In genomic region chr17:2214887-2215615, GRCh38 we compare ENCODE assay signal across 8 cellular contexts.
DNase-seq lines count a peak whose midpoint lies in the region; ATAC-seq, FAIRE-seq and TF ChIP-seq lines count a peak whose summit lies in the region.

No MANE protein-coding gene starts in this region.

- H3K4me3 ChIP-seq in DND-41 (ENCODE audit: low read depth in 1 of 2, low read length in 2 of 2) (peak overlapping the region; percentile 12 to 53; a peak in 3 of 4 replicates), endothelial cell of umbilical vein (replicated peaks in 1 of 3; ENCODE audit: insufficient read depth in 1 of 3, low read depth in 1 of 3, low read length in 3 of 3) (peak overlapping the region in 1 of 3 experiments; percentile 12), Caco-2 (ENCODE audit: low read depth, low read length) (no peak overlapping the region)

- no peaks in the 10 kb centered on the region for H3K27me3 Mint-ChIP-seq in osteocyte (ENCODE audit: unreplicated experiment)
- no peaks in the 10 kb centered on the region for H3K27me3 Mint-ChIP-seq in Caco-2 (ENCODE audit: insufficient read depth, unreplicated experiment)

- H3K36me3 ChIP-seq in DND-41 (ENCODE audit: insufficient read depth, low read length) (peaks cover 22% of the 10 kb centered on the region), endothelial cell of umbilical vein (ENCODE audit: control insufficient read depth in 2 of 2, extremely low read depth in 1 of 2, insufficient read depth in 2 of 2, low read length in 2 of 2) (no peaks in the 10 kb centered on the region), Caco-2 (ENCODE audit: control insufficient read depth, insufficient read depth, low read length) (no peaks in the 10 kb centered on the region)

- no peak for TF ChIP-seq CTCF in DND-41 (IDR thresholded peaks at IDR 0.05; ENCODE audit: borderline replicate concordance, extremely low read depth, low read length, poor library complexity, severe bottlenecking)
- TF ChIP-seq CTCF in endothelial cell of umbilical vein (IDR thresholded peaks at IDR 0.05; ENCODE audit: extremely low read depth in 1 of 2, insufficient read depth in 1 of 2, low read depth in 1 of 2, low read length in 2 of 2) = no peak
- TF ChIP-seq CTCF in osteocyte (IDR thresholded peaks at IDR 0.05) = no peak
- TF ChIP-seq CTCF in Caco-2 (IDR thresholded peaks at IDR 0.05; ENCODE audit: insufficient read depth in 1 of 2, low read depth in 1 of 2, low read length in 1 of 2, severe bottlenecking in 1 of 2, unreplicated experiment in 1 of 2) = no peak

- H2AFZ ChIP-seq in DND-41 (ENCODE audit: low read depth, low read length) (peak overlapping the region; percentile 12; the same call in 1 of the 2 replicates), endothelial cell of umbilical vein (ENCODE audit: low read depth, low read length) (no peak overlapping the region)

- H3K27ac ChIP-seq in DND-41 (ENCODE audit: low read length) = peak overlapping the region; percentile 91
- peak overlapping the region; percentile 81 for H3K27ac ChIP-seq in endothelial cell of umbilical vein (ENCODE audit: insufficient read depth, low read depth, low read length)

- CTCF ChIA-PET in endothelial cell of umbilical vein (lab: Charles Lee) (interaction anchor here (0.9 to 2.7 kb wide), 10 partner anchors 13 to 161 kb away, joined by 3 to 10 read pairs (median 4); partner anchors contain the start of gene HIC1), Caco-2 (lab: Charles Lee) (no interaction called here)

- H3K27me3 ChIP-seq in DND-41 (ENCODE audit: insufficient read depth, low read length, poor library complexity) (no peaks in the 10 kb centered on the region), endothelial cell of umbilical vein (ENCODE audit: control insufficient read depth in 2 of 2, insufficient read depth in 2 of 2, low read length in 2 of 2) (no peaks in the 10 kb centered on the region), Caco-2 (replicated peaks; ENCODE audit: control insufficient read depth, insufficient read depth, low read length) (no peaks in the 10 kb centered on the region)

- POLR2A ChIA-PET in endothelial cell of umbilical vein (lab: Charles Lee) (interaction anchor here (1.2 kb wide), 1 partner anchor 38 kb away, joined by 3 read pairs; no protein-coding TSS in a partner anchor), Caco-2 (lab: Charles Lee) (no interaction called here)

- H3K9me1 ChIP-seq in endothelial cell of umbilical vein (replicated peaks; ENCODE audit: control insufficient read depth, extremely low read depth, insufficient read depth, low read length) = no peaks in the 10 kb centered on the region

- H3K9me3 ChIP-seq in DND-41 (ENCODE audit: insufficient read depth, low read length, severe bottlenecking) = no peaks in the 10 kb centered on the region
- no peaks in the 10 kb centered on the region for H3K9me3 ChIP-seq in endothelial cell of umbilical vein (replicated peaks; ENCODE audit: control insufficient read depth, insufficient read depth, low read length)
- no peaks in the 10 kb centered on the region for H3K9me3 ChIP-seq in Caco-2

- H3K36me3 Mint-ChIP-seq in osteocyte (ENCODE audit: unreplicated experiment) (peaks cover 4% of the 10 kb centered on the region), Caco-2 (ENCODE audit: insufficient read depth, unreplicated experiment) (peaks cover 19% of the 10 kb centered on the region)

- FAIRE-seq in endothelial cell of umbilical vein (lab: Jason Lieb, UNC) = peak; percentile 33

- dilution Hi-C loops in endothelial cell of umbilical vein (cut with MboI; ENCODE audit: extremely low pct_ligation_motif_present, low sequenced_read_pairs) = no loop called here

- H3K4me3 Mint-ChIP-seq in osteocyte (ENCODE audit: unreplicated experiment) (peak overlapping the region; percentile 68), Caco-2 (ENCODE audit: unreplicated experiment) (no peak overlapping the region)

- H3K79me2 ChIP-seq in DND-41 (ENCODE audit: insufficient read depth, low read length) (peaks cover 47% of the 10 kb centered on the region), endothelial cell of umbilical vein (ENCODE audit: control insufficient read depth, insufficient read depth, low read length) (no peaks in the 10 kb centered on the region)

- H3K9ac ChIP-seq in DND-41 (ENCODE audit: low read depth, low read length) = peak overlapping the region; percentile 56
- H3K9ac ChIP-seq in endothelial cell of umbilical vein (replicated peaks; ENCODE audit: extremely low read depth, insufficient read depth, low read length) = peak overlapping the region; percentile 76

- H3K9me3 Mint-ChIP-seq in osteocyte (ENCODE audit: unreplicated experiment) (no peaks in the 10 kb centered on the region), Caco-2 (ENCODE audit: unreplicated experiment) (no peaks in the 10 kb centered on the region)

- TF ChIP-seq POLR2A in endothelial cell of umbilical vein (IDR thresholded peaks at IDR 0.05; ENCODE audit: low read depth, low read length) = no peak

- DNase-seq in DND-41 = peak; percentile 57
- DNase-seq in RPMI8226 = peak; percentile 33
- peak; percentile 87 for DNase-seq in endothelial cell of umbilical vein (ENCODE audit: low read depth, low spot score)
- DNase-seq in osteocyte (ENCODE audit: extremely low spot score, unreplicated experiment) = no peak
- no peak for DNase-seq in NCI-H2081 treated with DMSO at 0.1 percent for 48 hours (lab: John Stamatoyannopoulos, UW)
- no peak for DNase-seq in NCI-H1092 (lab: John Stamatoyannopoulos, UW)
- no peak for DNase-seq in Caco-2

- TSS peak; percentile 59 for BruUV-seq in endothelial cell of umbilical vein (replicated peaks; lab: Mats Ljungman, UMichigan)
- no TSS peak for BruUV-seq in Caco-2 (replicated peaks; lab: Mats Ljungman, UMichigan)

- peak overlapping the region; percentile 93 for H3K27ac Mint-ChIP-seq in osteocyte (ENCODE audit: unreplicated experiment)
- H3K27ac Mint-ChIP-seq in Caco-2 (ENCODE audit: unreplicated experiment) = no peak overlapping the region

- H4K20me1 ChIP-seq in DND-41 (ENCODE audit: insufficient read depth, low read length) (no peaks in the 10 kb centered on the region), endothelial cell of umbilical vein (replicated peaks; ENCODE audit: control insufficient read depth, extremely low read depth, insufficient read depth, low read length) (no peaks in the 10 kb centered on the region)

- H3K4me1 Mint-ChIP-seq in osteocyte (ENCODE audit: unreplicated experiment) (peaks cover 48% of the 10 kb centered on the region), Caco-2 (ENCODE audit: low read depth, unreplicated experiment) (peaks cover 5% of the 10 kb centered on the region)

- intact Hi-C loops in endothelial cell of umbilical vein (cut with micrococcal nuclease) = loop anchor here (1.0 kb wide), 3 partner anchors 23 to 43 kb away; no protein-coding TSS in a partner anchor
- intact Hi-C loops in Caco-2 (cut with micrococcal nuclease; ENCODE audit: unreplicated experiment) = no loop called here

- peak overlapping the region; percentile 68 for H3K4me2 ChIP-seq in DND-41 (ENCODE audit: insufficient read depth, low read length)
- peak overlapping the region; percentile 79 for H3K4me2 ChIP-seq in endothelial cell of umbilical vein (ENCODE audit: insufficient read depth, low read length)

- ATAC-seq in DND-41 (ENCODE audit: insufficient read depth, low read depth) (peak; percentile 18; the same call in 1 of the 3 replicates), GM21529 (IDR thresholded peaks at IDR 0.05; ENCODE audit: unreplicated experiment) (no peak)

- H3K4me1 ChIP-seq in DND-41 (ENCODE audit: insufficient read depth, low read length) (peaks cover 40% of the 10 kb centered on the region), endothelial cell of umbilical vein (ENCODE audit: control insufficient read depth, extremely low read depth, insufficient read depth, low read length) (peaks cover 46% of the 10 kb centered on the region), Caco-2 (no peaks in the 10 kb centered on the region)

TF ChIP-seq in endothelial cell of umbilical vein, 7 proteins besides CTCF, POLR2A, EP300 and RAD21:
- no peak for TF ChIP-seq MYC (IDR thresholded peaks at IDR 0.05; ENCODE audit: low read depth, low read length)
- no peak for TF ChIP-seq MAX (IDR thresholded peaks at IDR 0.05; ENCODE audit: insufficient read depth, insufficient read length)
- TF ChIP-seq JUN (IDR thresholded peaks at IDR 0.05; ENCODE audit: borderline replicate concordance, insufficient read depth, insufficient read length, low read depth) = peak; percentile 27

Comparison
In these comparisons a context has a peak if more than half of its experiments do, and no peak if none do; other contexts are left out.
1. DNase-seq: peak in DND-41 (single experiment), RPMI8226 (single experiment) and endothelial cell of umbilical vein (single experiment); none in osteocyte (single experiment), NCI-H2081 treated with DMSO at 0.1 percent for 48 hours (single experiment), NCI-H1092 (single experiment) and Caco-2 (0 of 2).